In the genomic region with DNA sequence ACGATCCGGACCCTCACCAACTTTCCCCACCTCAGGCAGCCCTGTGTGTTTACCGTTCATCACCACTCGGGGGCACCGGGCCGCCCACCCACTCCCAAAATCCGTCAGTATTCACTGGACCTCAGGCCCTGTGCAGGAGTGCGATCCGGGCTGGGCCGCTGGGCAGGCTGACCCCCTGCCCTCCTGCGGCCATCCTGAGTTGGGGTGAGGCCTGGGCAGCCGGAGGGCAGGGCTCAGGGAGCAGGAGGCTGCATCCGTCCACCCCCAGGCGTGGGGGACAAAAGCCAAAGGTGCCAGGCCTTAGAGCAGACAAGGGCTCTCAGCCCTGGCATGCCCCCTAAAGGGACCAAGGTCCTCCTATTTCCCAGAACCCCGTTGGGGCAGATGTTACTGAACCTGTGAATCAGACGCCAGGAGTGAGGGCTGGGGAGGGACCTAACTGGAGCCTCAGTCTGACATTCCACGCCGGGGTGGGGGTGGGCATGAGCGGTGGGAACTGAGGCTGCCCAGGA, we compare ENCODE assay signal across 12 cellular contexts. TPM values are rescaled to one million over a fixed set of nuclear protein-coding genes. Genes with fewer than 3 reads are reported as not detected.
DNase-seq lines count a peak whose midpoint lies in the region; ATAC-seq and TF ChIP-seq lines count a peak whose summit lies in the region.
"Had no signal": no experiment of that assay in that cellular context is flagged by ENCODE, and none has a peak within 500 bp of the region (broad histone marks: within the 10 kb centered on the region; RNA-seq: fewer than 3 reads in every experiment).

No MANE protein-coding gene starts in this region.

- no peak overlapping the region for H3K27ac Mint-ChIP-seq in GM23338
- no peak overlapping the region for H3K27ac Mint-ChIP-seq in endodermal cell

- H4K8ac ChIP-seq in neuronal stem cell (ENCODE audit: low read depth, low read length) = no peak overlapping the region

- H3K14ac ChIP-seq in neuronal stem cell (ENCODE audit: low read length) = no peak overlapping the region

- peaks cover 27% of the 10 kb centered on the region for H3K4me1 Mint-ChIP-seq in GM23338
- peaks cover 9% of the 10 kb centered on the region for H3K4me1 Mint-ChIP-seq in endodermal cell

- H3K18ac ChIP-seq in neuronal stem cell (ENCODE audit: low read length) = peak overlapping the region; percentile 64

- no peak overlapping the region for H2BK120ac ChIP-seq in neuronal stem cell (ENCODE audit: low read depth, low read length)

- H3K9ac ChIP-seq in endodermal cell (ENCODE audit: extremely low read depth, low read length, poor library complexity, severe bottlenecking) (no peak overlapping the region), neuronal stem cell (ENCODE audit: low read depth, low read length, poor library complexity) (peak overlapping the region; percentile 44)

- H3K27me3 ChIP-seq in BE2C (no peaks in the 10 kb centered on the region), GM23338 (ENCODE audit: insufficient read depth) (no peaks in the 10 kb centered on the region), endodermal cell (ENCODE audit: control insufficient read depth, insufficient read depth, low read length, poor library complexity, severe bottlenecking) (no peaks in the 10 kb centered on the region), neuronal stem cell (ENCODE audit: control insufficient read depth in 3 of 3, insufficient read depth in 3 of 3, low read depth in 1 of 3, low read length in 3 of 3) (no peaks in the 10 kb centered on the region)
- H3K27me3 ChIP-seq: vagina had no signal

- no peak overlapping the region for H3K4me3 Mint-ChIP-seq in GM23338
- H3K4me3 Mint-ChIP-seq in endodermal cell = no peak overlapping the region

- H4K91ac ChIP-seq in neuronal stem cell (ENCODE audit: low read depth, low read length, poor library complexity) = no peak overlapping the region

- 88 to 97% methylated on average over 11 to 19 of the region's 19 CpGs for WGBS in endodermal cell (ENCODE audit: insufficient coverage in 1 of 2, insufficient read length in 1 of 2), 2 experiments
- no CpG with 5 or more reads among the region's 19 CpGs for WGBS in neuronal stem cell (ENCODE audit: extremely low coverage in 2 of 2, insufficient read length in 2 of 2, insufficient replicate concordance in 1 of 2), 2 donors

- no peaks in the 10 kb centered on the region for H3K9me2 ChIP-seq in GM23338 (ENCODE audit: insufficient read depth)

- H3K4me2 ChIP-seq in GM23338 (no peak overlapping the region), neuronal stem cell (ENCODE audit: insufficient read depth, low read length, poor library complexity, severe bottlenecking) (no peak overlapping the region)

- no peaks in the 10 kb centered on the region for H3K9me3 Mint-ChIP-seq in GM23338
- no peaks in the 10 kb centered on the region for H3K9me3 Mint-ChIP-seq in endodermal cell

- no peak overlapping the region for H2BK12ac ChIP-seq in neuronal stem cell (ENCODE audit: low read length)

- DNase-seq in BE2C (peak; percentile 11), GM23338 (ENCODE audit: low spot score) (peak; percentile 47), endodermal cell (peak; percentile 65), neuronal stem cell (ENCODE audit: low spot score) (no peak), NCI-H526 (lab: John Stamatoyannopoulos, UW) (no peak), globus pallidus (ENCODE audit: low spot score) (no peak)
- DNase-seq: NCI-H2171 had no signal

- no peaks in the 10 kb centered on the region for H3K9me3 ChIP-seq in BE2C
- H3K9me3 ChIP-seq in endodermal cell (ENCODE audit: control insufficient read depth, low read length) = no peaks in the 10 kb centered on the region
- H3K9me3 ChIP-seq in neuronal stem cell (replicated peaks in 1 of 2; ENCODE audit: control insufficient read depth in 2 of 2, insufficient read depth in 1 of 2, low read depth in 1 of 2, low read length in 2 of 2) = peaks cover 0 to 3% of the 10 kb centered on the region in 2 donors
- H3K9me3 ChIP-seq: psoas muscle, vagina had no signal

- H2BK5ac ChIP-seq in neuronal stem cell (ENCODE audit: low read length) = no peak overlapping the region

- no peak overlapping the region for H3K4ac ChIP-seq in neuronal stem cell (ENCODE audit: low read length)

- peaks cover 11% of the 10 kb centered on the region for H3K36me3 Mint-ChIP-seq in GM23338 (ENCODE audit: low read depth)
- peaks cover 19% of the 10 kb centered on the region for H3K36me3 Mint-ChIP-seq in endodermal cell (ENCODE audit: low read depth)

- H3K79me1 ChIP-seq in neuronal stem cell (ENCODE audit: low read depth, low read length) = peaks cover 7% of the 10 kb centered on the region

- H2BK15ac ChIP-seq in neuronal stem cell (ENCODE audit: low read length) = no peak overlapping the region

- TF ChIP-seq CTCF in BE2C (IDR thresholded peaks at IDR 0.05; ENCODE audit: low read depth, low read length) = 0 out of 2 replicates have a peak, but pooled peaks have one; percentile 18
- peak; percentile 52 to 56 for TF ChIP-seq CTCF in GM23338 (conservative IDR thresholded peaks at IDR 0.05; ENCODE audit: low read depth in 2 of 2)
- TF ChIP-seq CTCF in endodermal cell (conservative IDR thresholded peaks at IDR 0.05) = peak; percentile 63

- H2AK5ac ChIP-seq in neuronal stem cell (ENCODE audit: low read depth, low read length) = no peak overlapping the region

- ATAC-seq in GM23338 (peak; percentile 65), GM19395 (IDR thresholded peaks at IDR 0.05; ENCODE audit: unreplicated experiment) (no peak), GM19023 (IDR thresholded peaks at IDR 0.05; ENCODE audit: unreplicated experiment) (no peak)
- ATAC-seq: psoas muscle had no signal

- H3K4me1 ChIP-seq in BE2C (no peaks in the 10 kb centered on the region), GM23338 (ENCODE audit: insufficient read depth) (0 out of 2 replicates have a peak, but pooled peaks cover 4% of the 10 kb centered on the region), endodermal cell (ENCODE audit: control insufficient read depth, insufficient read depth, low read length) (no peaks in the 10 kb centered on the region), neuronal stem cell (ENCODE audit: control insufficient read depth in 2 of 2, insufficient read depth in 1 of 2, low read depth in 1 of 2, low read length in 2 of 2) (peaks cover under 1 to 3% of the 10 kb centered on the region in 2 donors)
- H3K4me1 ChIP-seq: psoas muscle, vagina had no signal

- H2AFZ ChIP-seq in GM23338 (no peak overlapping the region), neuronal stem cell (ENCODE audit: low read length) (no peak overlapping the region)

- H3K4me3 ChIP-seq in BE2C (ENCODE audit: low read depth, low read length) (no peak overlapping the region), GM23338 (no peak overlapping the region), endodermal cell (ENCODE audit: low read length) (no peak overlapping the region), neuronal stem cell (ENCODE audit: low read length in 2 of 2) (no peak overlapping the region)
- H3K4me3 ChIP-seq: psoas muscle, vagina had no signal

- peaks cover 3% of the 10 kb centered on the region; the same call in 1 of the 2 replicates for H3K79me2 ChIP-seq in GM23338 (replicated peaks; ENCODE audit: insufficient read depth)

- no peak overlapping the region for H3K27ac ChIP-seq in GM23338 (ENCODE audit: low read depth)
- no peak overlapping the region for H3K27ac ChIP-seq in endodermal cell (ENCODE audit: low read depth, low read length)
- H3K27ac ChIP-seq in neuronal stem cell (replicated peaks; ENCODE audit: low read length) = no peak overlapping the region
- H3K27ac ChIP-seq: C4-2B, psoas muscle, vagina had no signal

- H3K27me3 Mint-ChIP-seq in GM23338 (ENCODE audit: insufficient read depth, low read depth, poor library complexity) = peaks cover 15% of the 10 kb centered on the region
- H3K27me3 Mint-ChIP-seq in endodermal cell (ENCODE audit: insufficient read depth) = no peaks in the 10 kb centered on the region

- peaks cover 20% of the 10 kb centered on the region for H3K36me3 ChIP-seq in BE2C
- no peaks in the 10 kb centered on the region for H3K36me3 ChIP-seq in GM23338 (ENCODE audit: insufficient read depth)
- peaks cover 20% of the 10 kb centered on the region for H3K36me3 ChIP-seq in endodermal cell (ENCODE audit: control insufficient read depth, insufficient read depth, low read length)
- H3K36me3 ChIP-seq in neuronal stem cell (replicated peaks in 1 of 2; ENCODE audit: control insufficient read depth in 2 of 2, insufficient read depth in 2 of 2, low read length in 2 of 2) = peaks cover 17 to 56% of the 10 kb centered on the region in 2 donors

- H3F3A ChIP-seq in GM23338 (replicated peaks; ENCODE audit: low read depth) = 0 out of 2 replicates have a peak, but pooled peaks cover 2% of the 10 kb centered on the region

- H4K20me1 ChIP-seq in GM23338 (replicated peaks; ENCODE audit: insufficient read depth) = peaks cover 11% of the 10 kb centered on the region

- H3K23ac ChIP-seq in neuronal stem cell (ENCODE audit: low read depth, low read length, poor library complexity) = no peak overlapping the region

TF ChIP-seq in GM23338, 12 proteins besides CTCF, POLR2A, EP300 and RAD21 (continues in another document):
- TF ChIP-seq ZNF331 (CRISPR knock-in tag; IDR thresholded peaks at IDR 0.05; ENCODE audit: low read depth) (no peak), EZH2 (IDR thresholded peaks at IDR 0.05; ENCODE audit: low read depth, unreplicated experiment) (no peak)

RNA-seq across cellular contexts. Expression of a gene that starts 16.8 kb away (rescaled TPM):
- polyA plus RNA-seq in BE2C (2012; ENCODE audit: insufficient read depth, insufficient read length, low read depth) = 2.2 TPM
- total RNA-seq in GM23338 (2014; rRNA removed; shearing (Covaris generic)) = 1.1 and 2.8 TPM in 2 replicates
- 2.5 and 6.1 TPM in 2 replicates for polyA plus RNA-seq in GM23338 (2016; fragmentation: Nextera tagmentation; extraction: Ambion mirVana)
- 1 to 10 TPM; 4.0 to 4.4 TPM for total RNA-seq in endodermal cell
- 4.3 TPM for polyA plus RNA-seq in endodermal cell (2013, experiment 1 of 2)
- 1.9 TPM for polyA plus RNA-seq in endodermal cell (2013, experiment 2 of 2)
- 0.98 TPM for polyA plus RNA-seq in neuronal stem cell (2013, experiment 1 of 2)
- 1.1 TPM for polyA plus RNA-seq in neuronal stem cell (2013, experiment 2 of 2)

RNA-seq across cellular contexts. Expression of a gene that starts 33.2 kb away (rescaled TPM):
- 22.8 TPM for polyA plus RNA-seq in BE2C (2012; ENCODE audit: insufficient read depth, insufficient read length, low read depth)
- 28.0 and 34.0 TPM in 2 replicates for total RNA-seq in GM23338 (2014; rRNA removed; shearing (Covaris generic))
- polyA plus RNA-seq in GM23338 (2016; fragmentation: Nextera tagmentation; extraction: Ambion mirVana) = 7.7 and 8.0 TPM in 2 replicates
- 10 to 100 TPM; 38.5 to 45.6 TPM for total RNA-seq in endodermal cell
- polyA plus RNA-seq in endodermal cell (2013, experiment 1 of 2) = 24.9 TPM
- 22.4 TPM for polyA plus RNA-seq in endodermal cell (2013, experiment 2 of 2)
- polyA plus RNA-seq in neuronal stem cell (2013, experiment 1 of 2) = 17.8 TPM
- 18.7 TPM for polyA plus RNA-seq in neuronal stem cell (2013, experiment 2 of 2)

Comparison
In these comparisons a context has a peak if more than half of its experiments do, and no peak if none do; other contexts are left out.
1. DNase-seq: peak in BE2C (single experiment), GM23338 (single experiment) and endodermal cell (single experiment); none in neuronal stem cell (single experiment), NCI-H526 (0 of 2) and globus pallidus (single experiment).
2. Peak in every context shown above with its lines, with median percentiles within 50 percentile points of each other: CTCF ChIP-seq.